In genomic region chr17:76264755-76265623, GRCh38 we compare ENCODE assay signal across 1 cellular context.
TF ChIP-seq lines count a peak whose summit lies in the region.

Gene UBALD2 (plus strand): TSS chr17:76265348. CDS start chr17:76265506, 158 bp downstream.

TF ChIP-seq in K562, 482 proteins besides CTCF, POLR2A, EP300 and RAD21 (continued from another document and continues in another):
- TF ChIP-seq ZNF511 (CRISPR knock-in tag; IDR thresholded peaks at IDR 0.05) = no peak
- peak; percentile 25 for TF ChIP-seq CREM (IDR thresholded peaks at IDR 0.05; ENCODE audit: low read depth)
- TF ChIP-seq POLR2B (IDR thresholded peaks at IDR 0.05; ENCODE audit: low read depth, partially characterized antibody) = peak; percentile 12
- no peak for TF ChIP-seq STAT6 (CRISPR knock-in tag; IDR thresholded peaks at IDR 0.05)
- TF ChIP-seq ZNF561 (CRISPR knock-in tag; conservative IDR thresholded peaks at IDR 0.05) = no peak
- TF ChIP-seq SRSF3 (IDR thresholded peaks at IDR 0.05; ENCODE audit: insufficient read depth, low read length) = no peak
- TF ChIP-seq NCOA4 (IDR thresholded peaks at IDR 0.05; ENCODE audit: partially characterized antibody) = no peak
- TF ChIP-seq E2F1 (CRISPR knock-in tag; IDR thresholded peaks at IDR 0.05) = 0 out of 2 replicates have a peak, but pooled peaks have one; percentile 37
- 0 out of 2 replicates have a peak, but pooled peaks have one; percentile 78 for TF ChIP-seq NFRKB (IDR thresholded peaks at IDR 0.05; ENCODE audit: low read depth)
- TF ChIP-seq TAL1 (IDR thresholded peaks at IDR 0.05) = no peak
- no peak; a peak in 2 of 4 replicates for TF ChIP-seq TBL1XR1 (IDR thresholded peaks at IDR 0.05; ENCODE audit: low read length in 2 of 2)
- TF ChIP-seq RFX7 (CRISPR knock-in tag; IDR thresholded peaks at IDR 0.05) = no peak
- no peak for TF ChIP-seq MAFF (IDR thresholded peaks at IDR 0.05; ENCODE audit: low read length)
- no peak for TF ChIP-seq NELFE (IDR thresholded peaks at IDR 0.05; ENCODE audit: insufficient read depth, insufficient read length)
- no peak for TF ChIP-seq ZNF324 (CRISPR knock-in tag; IDR thresholded peaks at IDR 0.05)
- TF ChIP-seq STAT5A (IDR thresholded peaks at IDR 0.05; ENCODE audit: borderline replicate concordance, low read length) = no peak
- TF ChIP-seq HNRNPL (IDR thresholded peaks at IDR 0.05; ENCODE audit: low read depth, low read length) = no peak
- TF ChIP-seq ZNF766 (CRISPR knock-in tag; conservative IDR thresholded peaks at IDR 0.05) = peak; percentile 82
- 0 out of 2 replicates have a peak, but pooled peaks have one; percentile 2 for TF ChIP-seq KLF6 (CRISPR knock-in tag; IDR thresholded peaks at IDR 0.05; ENCODE audit: borderline replicate concordance)
- peak; percentile 63; the same call in 1 of the 2 replicates for TF ChIP-seq ZNF407 (IDR thresholded peaks at IDR 0.05; ENCODE audit: low read depth)
- TF ChIP-seq ELF4 (CRISPR knock-in tag; IDR thresholded peaks at IDR 0.05) = no peak
- no peak for TF ChIP-seq PHB2 (IDR thresholded peaks at IDR 0.05; ENCODE audit: low read depth)
- TF ChIP-seq GATAD2B (IDR thresholded peaks at IDR 0.05; ENCODE audit: borderline replicate concordance) = no peak; the same call in 1 of the 2 replicates
- TF ChIP-seq JUND (IDR thresholded peaks at IDR 0.05; ENCODE audit: borderline replicate concordance, low read depth, low read length) = peak; percentile 15; the same call in 1 of the 2 replicates
- no peak; the same call in 2 of the 3 replicates for TF ChIP-seq JUND (tag; IDR thresholded peaks at IDR 0.05; ENCODE audit: borderline replicate concordance, low read depth, low read length)
- no peak for TF ChIP-seq MITF (IDR thresholded peaks at IDR 0.05)
- TF ChIP-seq TCF15 (CRISPR knock-in tag; IDR thresholded peaks at IDR 0.05) = no peak
- TF ChIP-seq KDM2B (CRISPR knock-in tag; IDR thresholded peaks at IDR 0.05) = no peak
- no peak for TF ChIP-seq BRF1 (IDR thresholded peaks at IDR 0.05; ENCODE audit: borderline replicate concordance, extremely low read depth, insufficient read length)
- TF ChIP-seq EHMT2 (IDR thresholded peaks at IDR 0.05) = no peak
- TF ChIP-seq DEAF1 (CRISPR knock-in tag; IDR thresholded peaks at IDR 0.05) = no peak
- TF ChIP-seq ZBTB1 (CRISPR knock-in tag; IDR thresholded peaks at IDR 0.05; ENCODE audit: borderline replicate concordance, low read depth) = peak; percentile 95
- TF ChIP-seq ILK (tag; IDR thresholded peaks at IDR 0.05; ENCODE audit: borderline replicate concordance, low read depth) = no peak
- no peak for TF ChIP-seq MLX (CRISPR knock-in tag; conservative IDR thresholded peaks at IDR 0.05)
- TF ChIP-seq ETS2 (tag; IDR thresholded peaks at IDR 0.05; ENCODE audit: borderline replicate concordance, poor library complexity, severe bottlenecking) = no peak
- no peak for TF ChIP-seq ZNF75A (CRISPR knock-in tag; IDR thresholded peaks at IDR 0.05)
- TF ChIP-seq HDAC6 (IDR thresholded peaks at IDR 0.05; ENCODE audit: low read depth, low read length) = no peak
- TF ChIP-seq SP1 (CRISPR knock-in tag; IDR thresholded peaks at IDR 0.05) = peak; percentile 94
- TF ChIP-seq TEAD2 (tag; IDR thresholded peaks at IDR 0.05) = no peak
- TF ChIP-seq NR4A1 (CRISPR knock-in tag; IDR thresholded peaks at IDR 0.05) = no peak
- peak; percentile 89 for TF ChIP-seq NR4A1 (tag; IDR thresholded peaks at IDR 0.05)
- TF ChIP-seq ZNF830 (CRISPR knock-in tag; IDR thresholded peaks at IDR 0.05) = no peak
- TF ChIP-seq ELF1 (tag; IDR thresholded peaks at IDR 0.05) = no peak
- TF ChIP-seq KLF10 (CRISPR knock-in tag; IDR thresholded peaks at IDR 0.05) = no peak
- no peak for TF ChIP-seq PURB (CRISPR knock-in tag; IDR thresholded peaks at IDR 0.05; ENCODE audit: low read depth)
- TF ChIP-seq NFIC (IDR thresholded peaks at IDR 0.05) = no peak
- no peak for TF ChIP-seq HMGXB4 (CRISPR knock-in tag; IDR thresholded peaks at IDR 0.05)
